ENCODE assay signal across 26 cellular contexts in genomic region chr22:35591696-35592417, GRCh38. TPM values are rescaled to one million over a fixed set of nuclear protein-coding genes. Genes with fewer than 3 reads are reported as not detected.
DNase-seq lines count a peak whose midpoint lies in the region; ATAC-seq and TF ChIP-seq lines count a peak whose summit lies in the region.
"Had no signal": no experiment of that assay in that cellular context is flagged by ENCODE, and none has a peak within 500 bp of the region (broad histone marks: within the 10 kb centered on the region; RNA-seq: fewer than 3 reads in every experiment).

No MANE protein-coding gene starts in this region.

- no peak overlapping the region for H3K4me3 ChIP-seq in Panc1 (ENCODE audit: low read depth in 2 of 2, low read length in 2 of 2)
- H3K4me3 ChIP-seq in heart right ventricle = no peak overlapping the region
- no peak overlapping the region for H3K4me3 ChIP-seq in transverse colon
- H3K4me3 ChIP-seq: HAP-1, mucosa of descending colon, prostate gland, smooth muscle cell, suprapubic skin had no signal

- TF ChIP-seq CTCF in Panc1 (IDR thresholded peaks at IDR 0.05) = no peak
- TF ChIP-seq CTCF in heart right ventricle (IDR thresholded peaks at IDR 0.05) = no peak
- TF ChIP-seq CTCF in transverse colon (IDR thresholded peaks at IDR 0.05) = no peak
- no peak for TF ChIP-seq CTCF in foreskin keratinocyte (conservative IDR thresholded peaks at IDR 0.05)

- no peak for TF ChIP-seq POLR2A in transverse colon (IDR thresholded peaks at IDR 0.05)

- TF ChIP-seq EP300 in transverse colon (IDR thresholded peaks at IDR 0.05; ENCODE audit: low read depth) = no peak

- peak overlapping the region; percentile 99 for H3K27ac ChIP-seq in Panc1 (ENCODE audit: low read length)
- peak overlapping the region; percentile 54 to 92 (median 76) for H3K27ac ChIP-seq in heart right ventricle
- peak overlapping the region; percentile 64 to 85 (median 72) for H3K27ac ChIP-seq in transverse colon
- no peak overlapping the region for H3K27ac ChIP-seq in foreskin keratinocyte
- H3K27ac ChIP-seq: suprapubic skin had no signal

- DNase-seq in Panc1 (ENCODE audit: low read depth, low spot score) = no peak
- DNase-seq in heart right ventricle = no peak
- peak; percentile 64 for DNase-seq in myocyte (ENCODE audit: low read depth)
- no peak for DNase-seq in transverse colon
- DNase-seq in NCI-H510A treated with DMSO at 0.1 percent for 48 hours (lab: John Stamatoyannopoulos, UW) = no peak
- DNase-seq in GOT3 (lab: John Stamatoyannopoulos, UW) = no peak
- no peak for DNase-seq in foreskin keratinocyte
- DNase-seq: activated naive CD4-positive, alpha-beta T cell treated with anti-CD3 and anti-CD28 coated beads, Interleukin-2, amount 50 U/mL, for 16 hours; anterior cingulate cortex; DND-41; head of caudate nucleus; mucosa of descending colon; NCI-H1092 treated with DMSO at 0.1 percent for 48 hours; NCI-H2029; NCI-H226; NCI-H774; stimulated activated CD4-positive, alpha-beta T cell treated with anti-CD3 and anti-CD28 coated beads, Interleukin-2, amount 100 ng/mL, for 24 hours had no signal

- BruUV-seq in Panc1 (replicated peaks; lab: Mats Ljungman, UMichigan) = no TSS peak

- 89 to 91% methylated on average over 14 of the region's 14 CpGs for WGBS in heart right ventricle, 2 donors
- WGBS in transverse colon (ENCODE audit: low coverage in 1 of 2), 2 donors = 92% methylated on average over 12 of the region's 14 CpGs; no CpG with 5 or more reads in 1 of the 2 donors

- in situ Hi-C loops in Panc1 (cut with HindIII; ENCODE audit: low pct_unique_long_range_greater_than_20kb, low sequenced_read_pairs) (no loop called here), transverse colon (cut with MboI; ENCODE audit: low pct_ligation_motif_present in 1 of 4, low pct_unique_long_range_greater_than_20kb in 1 of 4, low sequenced_read_pairs in 3 of 4) (no loop called here)

- no peak for ATAC-seq in Panc1
- no peak for ATAC-seq in heart right ventricle
- no peak for ATAC-seq in foreskin keratinocyte
- ATAC-seq: left lobe of liver; mucosa of descending colon; stimulated activated effector memory CD8-positive, alpha-beta T cell treated with anti-CD3 and anti-CD28 coated beads, Interleukin-12 subunit alpha, Interleukin-12 subunit beta, amount 100 ng/mL, for 72 hours had no signal

- intact Hi-C loops in Panc1 (cut with micrococcal nuclease; ENCODE audit: unreplicated experiment) (no loop called here), heart right ventricle (cut with DNase I) (no loop called here), transverse colon (cut with DNase I; ENCODE audit: low total_unique reads) (no loop called here)

- H3K9me3 ChIP-seq in Panc1 (ENCODE audit: control insufficient read depth, insufficient read depth, low read depth, low read length) = no peaks in the 10 kb centered on the region
- peaks cover 0 to 4% (median 0%) of the 10 kb centered on the region in 11 donors for H3K9me3 ChIP-seq in heart right ventricle
- no peaks in the 10 kb centered on the region for H3K9me3 ChIP-seq in transverse colon
- H3K9me3 ChIP-seq: HAP-1, mucosa of descending colon, prostate gland, suprapubic skin had no signal

- H3K27me3 ChIP-seq in Panc1 (ENCODE audit: control insufficient read depth, insufficient read depth, low read length) (no peaks in the 10 kb centered on the region), heart right ventricle (no peaks in the 10 kb centered on the region), transverse colon (no peaks in the 10 kb centered on the region), foreskin keratinocyte (no peaks in the 10 kb centered on the region)
- H3K27me3 ChIP-seq: suprapubic skin had no signal

- CTCF ChIA-PET in Panc1 (lab: Charles Lee) = no interaction called here

- POLR2A ChIA-PET in Panc1 (lab: Charles Lee) = interaction anchor here (0.6 kb wide), 1 partner anchor 129 kb away, joined by 3 read pairs; no protein-coding TSS in a partner anchor

- H3K4me1 ChIP-seq in Panc1 (ENCODE audit: control insufficient read depth, insufficient read depth, low read length) (peaks cover 70% of the 10 kb centered on the region), heart right ventricle (peaks cover 7 to 90% (median 48%) of the 10 kb centered on the region in 9 donors), transverse colon (peaks cover 5 to 17% (median 5%) of the 10 kb centered on the region in 4 donors), foreskin keratinocyte (peaks cover 4% of the 10 kb centered on the region)
- H3K4me1 ChIP-seq: HAP-1 had no signal

- no peaks in the 10 kb centered on the region for H3K36me3 ChIP-seq in Panc1 (ENCODE audit: control insufficient read depth, insufficient read depth, low read length)
- no peaks in the 10 kb centered on the region for H3K36me3 ChIP-seq in heart right ventricle
- H3K36me3 ChIP-seq in transverse colon = no peaks in the 10 kb centered on the region
- H3K36me3 ChIP-seq: HAP-1, prostate gland, suprapubic skin had no signal

RNA-seq across cellular contexts. Expression of gene MB, which starts 25.3 kb away (rescaled TPM):
- total RNA-seq in Panc1 (2021; ENCODE audit: unreplicated experiment) (17.3 TPM), heart right ventricle (over 10,000 TPM in 9 of 10 donors, 1,000 to 10,000 TPM in 1; 9,966 to 22,407 (median 14,751) TPM), myocyte (3.9 and 6.2 TPM in 2 replicates), transverse colon (10 to 100 TPM in 2 of 4 donors, 1 to 10 TPM in 1, not detected in 1; 9.0 to 37.0 (median 15.7) TPM), foreskin keratinocyte (not detected in 2 replicates)
- 29.4 TPM for polyA plus RNA-seq in Panc1 (2012; ENCODE audit: insufficient read length)
- polyA plus RNA-seq in heart right ventricle (over 10,000 TPM in 1 of 2 donors, 1,000 to 10,000 TPM in 1; 8,931 to 10,284 TPM), foreskin keratinocyte (not detected in 2 replicates)
- 1.8 TPM for polyA plus RNA-seq in myocyte (2012)
- total RNA-seq: Calu3, neural crest cell, smooth muscle cell had no signal
- polyA plus RNA-seq: CD14-positive monocyte had no signal

RNA-seq across cellular contexts. Expression of gene RASD2, which starts 51.2 kb away (rescaled TPM):
- 26.7 TPM for total RNA-seq in Panc1 (2021; ENCODE audit: unreplicated experiment)
- 60.7 TPM for polyA plus RNA-seq in Panc1 (2012; ENCODE audit: insufficient read length)
- total RNA-seq in heart right ventricle = 1 to 10 TPM; 1.4 to 9.9 (median 3.6) TPM
- 1 to 10 TPM; 3.1 to 5.1 TPM for polyA plus RNA-seq in heart right ventricle
- 0.36 and 0.45 TPM in 2 replicates for total RNA-seq in myocyte
- 0.37 TPM for polyA plus RNA-seq in myocyte (2012)
- 10 to 100 TPM in 3 of 4 donors, 1 to 10 TPM in 1; 8.5 to 19.7 (median 13.9) TPM for total RNA-seq in transverse colon
- total RNA-seq in foreskin keratinocyte = 0.07 TPM in 2 replicates
- 0.06 and 0.10 TPM in 2 replicates for polyA plus RNA-seq in foreskin keratinocyte
- total RNA-seq: left lobe of liver, neural crest cell had no signal
- polyA plus RNA-seq: CD14-positive monocyte, smooth muscle cell had no signal

RNA-seq across cellular contexts. Expression of gene APOL6, which starts 56.4 kb away (rescaled TPM):
- total RNA-seq in Panc1 (2021; ENCODE audit: unreplicated experiment) = 16.4 TPM
- polyA plus RNA-seq in Panc1 (2012; ENCODE audit: insufficient read length) = 4.8 TPM
- 10 to 100 TPM in 2 of 10 donors, 1 to 10 TPM in 8; 4.6 to 51.9 (median 8.7) TPM for total RNA-seq in heart right ventricle
- 1 to 10 TPM; 1.7 to 4.0 TPM for polyA plus RNA-seq in heart right ventricle
- total RNA-seq in myocyte = 7.0 and 7.1 TPM in 2 replicates
- polyA plus RNA-seq in myocyte (2012) = 5.0 TPM
- 10 to 100 TPM in 3 of 4 donors, 1 to 10 TPM in 1; 4.6 to 39.7 (median 27.5) TPM for total RNA-seq in transverse colon
- total RNA-seq in foreskin keratinocyte = 11.7 and 14.9 TPM in 2 replicates
- 2.8 and 3.0 TPM in 2 replicates for polyA plus RNA-seq in foreskin keratinocyte
- total RNA-seq: neural crest cell had no signal

Comparison
In these comparisons a context has a peak if more than half of its experiments do, and no peak if none do; other contexts are left out.
1. RNA of gene MB, which starts 25.3 kb away (total RNA-seq): 9,966 to 22,407 TPM in heart right ventricle; 17.3 TPM in Panc1 (single experiment), 9.0 to 37.0 TPM in transverse colon, 3.9 to 6.2 TPM in myocyte and not detected in foreskin keratinocyte; every median in the first group is over 100 times any median in the second.